In genomic region chr5:102591650-102592049, GRCh38 we compare ENCODE assay signal across 11 cellular contexts.
DNase-seq lines count a peak whose midpoint lies in the region; ATAC-seq and TF ChIP-seq lines count a peak whose summit lies in the region.
"Had no signal": no experiment of that assay in that cellular context is flagged by ENCODE, and none has a peak within 500 bp of the region (broad histone marks: within the 10 kb centered on the region; RNA-seq: fewer than 3 reads in every experiment).

No MANE protein-coding gene starts in this region.

- intact Hi-C loops in activated naive CD4-positive, alpha-beta T cell treated with anti-CD3 and anti-CD28 coated beads for 36 hours (cut with micrococcal nuclease), result loop anchor here (10.0 kb wide), 1 partner anchor 883 kb away; no protein-coding TSS in a partner anchor
- intact Hi-C loops in left colon (cut with DNase I, micrococcal nuclease), result no loop called here

- H3K4me3 Mint-ChIP-seq in activated naive CD4-positive, alpha-beta T cell treated with anti-CD3 and anti-CD28 coated beads for 36 hours, result no peak overlapping the region
- H3K4me3 Mint-ChIP-seq in activated naive CD4-positive, alpha-beta T cell treated with anti-CD3 and anti-CD28 coated beads, Interleukin-2, amount 10 ng/mL, durations not matched to agents 7 days and 5 days, result no peak overlapping the region
- H3K4me3 Mint-ChIP-seq: central memory CD8-positive, alpha-beta T cell; naive thymus-derived CD4-positive, alpha-beta T cell had no signal

- peaks cover 12% of the 10 kb centered on the region for H3K4me1 ChIP-seq in HAP-1

- peaks cover 13% of the 10 kb centered on the region for H3K4me1 Mint-ChIP-seq in activated naive CD4-positive, alpha-beta T cell treated with anti-CD3 and anti-CD28 coated beads for 36 hours (ENCODE audit: low read depth)
- peaks cover 4% of the 10 kb centered on the region for H3K4me1 Mint-ChIP-seq in activated naive CD4-positive, alpha-beta T cell treated with anti-CD3 and anti-CD28 coated beads, Interleukin-2, amount 10 ng/mL, durations not matched to agents 7 days and 5 days
- H3K4me1 Mint-ChIP-seq: central memory CD8-positive, alpha-beta T cell had no signal

- H3K27me3 ChIP-seq in HAP-1 (ENCODE audit: low read depth), result no peaks in the 10 kb centered on the region

- TF ChIP-seq CTCF in epithelial cell of esophagus (IDR thresholded peaks at IDR 0.05; ENCODE audit: insufficient read depth, low read depth, low read length, missing control alignments), result no peak

- H3K36me3 ChIP-seq in HAP-1 (replicated peaks), result no peaks in the 10 kb centered on the region

- CTCF ChIA-PET in activated naive CD4-positive, alpha-beta T cell treated with anti-CD3 and anti-CD28 coated beads for 36 hours (lab: Charles Lee), result no interaction called here
- CTCF ChIA-PET in activated naive CD4-positive, alpha-beta T cell treated with anti-CD3 and anti-CD28 coated beads, Interleukin-2, amount 10 ng/mL, durations not matched to agents 7 days and 5 days (lab: Charles Lee), result interaction anchor here (0.8 kb wide), 1 partner anchor 528 kb away, joined by 3 read pairs; the partner anchor contains the start of gene GIN1

- no peak overlapping the region for H3K27ac Mint-ChIP-seq in activated naive CD4-positive, alpha-beta T cell treated with anti-CD3 and anti-CD28 coated beads for 36 hours
- H3K27ac Mint-ChIP-seq in activated naive CD4-positive, alpha-beta T cell treated with anti-CD3 and anti-CD28 coated beads, Interleukin-2, amount 10 ng/mL, durations not matched to agents 7 days and 5 days, result no peak overlapping the region
- H3K27ac Mint-ChIP-seq: naive thymus-derived CD4-positive, alpha-beta T cell had no signal

- ATAC-seq in GM21526 (IDR thresholded peaks at IDR 0.05; ENCODE audit: low FRiP score, unreplicated experiment), result peak; percentile 86
- ATAC-seq in HG03066 (IDR thresholded peaks at IDR 0.05; ENCODE audit: low read depth, unreplicated experiment), result peak; percentile 86
- no peak for ATAC-seq in left colon
- ATAC-seq: naive thymus-derived CD4-positive, alpha-beta T cell had no signal

- H3K36me3 Mint-ChIP-seq in activated naive CD4-positive, alpha-beta T cell treated with anti-CD3 and anti-CD28 coated beads for 36 hours (ENCODE audit: low read depth), result no peaks in the 10 kb centered on the region
- no peaks in the 10 kb centered on the region for H3K36me3 Mint-ChIP-seq in activated naive CD4-positive, alpha-beta T cell treated with anti-CD3 and anti-CD28 coated beads, Interleukin-2, amount 10 ng/mL, durations not matched to agents 7 days and 5 days

- peaks cover 5% of the 10 kb centered on the region for H3K9me3 Mint-ChIP-seq in activated naive CD4-positive, alpha-beta T cell treated with anti-CD3 and anti-CD28 coated beads for 36 hours
- H3K9me3 Mint-ChIP-seq in activated naive CD4-positive, alpha-beta T cell treated with anti-CD3 and anti-CD28 coated beads, Interleukin-2, amount 10 ng/mL, durations not matched to agents 7 days and 5 days, result no peaks in the 10 kb centered on the region
- H3K9me3 Mint-ChIP-seq: central memory CD8-positive, alpha-beta T cell had no signal

- peaks cover 6% of the 10 kb centered on the region for H3K27me3 Mint-ChIP-seq in activated naive CD4-positive, alpha-beta T cell treated with anti-CD3 and anti-CD28 coated beads for 36 hours (ENCODE audit: low read depth)
- H3K27me3 Mint-ChIP-seq in activated naive CD4-positive, alpha-beta T cell treated with anti-CD3 and anti-CD28 coated beads, Interleukin-2, amount 10 ng/mL, durations not matched to agents 7 days and 5 days, result no peaks in the 10 kb centered on the region

- H3K4me3 ChIP-seq in epithelial cell of esophagus (ENCODE audit: low read length) (no peak overlapping the region), HAP-1 (no peak overlapping the region)

- DNase-seq in activated naive CD4-positive, alpha-beta T cell treated with anti-CD3 and anti-CD28 coated beads for 36 hours, result peak; percentile 6
- no peak for DNase-seq in activated naive CD4-positive, alpha-beta T cell treated with anti-CD3 and anti-CD28 coated beads, Interleukin-2, amount 10 ng/mL, durations not matched to agents 7 days and 5 days
- DNase-seq in epithelial cell of esophagus (ENCODE audit: low read depth) (peak; percentile 2), left colon (no peak), HAP-1 (ENCODE audit: low spot score in 2 of 2) (no peak), GM03348 (ENCODE audit: low spot score) (no peak)
- DNase-seq: activated effector memory CD4-positive, alpha-beta T cell treated with anti-CD3 and anti-CD28 coated beads, Interleukin-2, amount 50 U/mL, for 16 hours; naive thymus-derived CD4-positive, alpha-beta T cell had no signal

- H3K9me3 ChIP-seq in HAP-1, result no peaks in the 10 kb centered on the region

- in situ Hi-C loops in HAP-1 (cut with MboI; ENCODE audit: low sequenced_read_pairs), result no loop called here

Comparison
In these comparisons a context has a peak if more than half of its experiments do, and no peak if none do; other contexts are left out.
1. DNase-seq: peak in activated naive CD4-positive, alpha-beta T cell treated with anti-CD3 and anti-CD28 coated beads for 36 hours (single experiment) and epithelial cell of esophagus (single experiment); none in activated naive CD4-positive, alpha-beta T cell treated with anti-CD3 and anti-CD28 coated beads, Interleukin-2, amount 10 ng/mL, durations not matched to agents 7 days and 5 days (single experiment), left colon (0 of 2), HAP-1 (0 of 2) and GM03348 (single experiment).